8 cellular contexts compared by ENCODE assay signal in the genomic region with DNA sequence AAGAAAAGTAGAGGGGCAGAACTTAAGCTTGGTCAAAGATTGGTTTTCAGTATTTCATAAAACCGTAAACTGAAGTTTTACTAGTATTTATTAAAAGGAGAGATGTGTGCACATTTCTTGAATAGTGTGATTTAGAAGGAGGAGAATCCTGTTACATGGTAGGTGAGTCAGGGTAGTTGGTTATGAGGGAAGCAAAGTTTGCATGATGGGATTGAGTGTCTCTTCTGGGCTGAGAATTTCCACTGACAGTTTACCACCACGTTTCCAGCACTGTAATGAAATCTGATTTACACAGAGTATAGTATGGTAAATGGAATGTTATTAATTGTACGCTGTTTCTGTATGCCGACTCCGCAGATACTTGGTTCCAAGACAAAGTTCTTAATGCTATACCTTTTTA. TPM values are rescaled to one million over a fixed set of nuclear protein-coding genes. Genes with fewer than 3 reads are reported as not detected.
DNase-seq lines count a peak whose midpoint lies in the region; ATAC-seq, FAIRE-seq and TF ChIP-seq lines count a peak whose summit lies in the region.

No MANE protein-coding gene starts in this region.

- no peaks in the 10 kb centered on the region for H3K27me3 ChIP-seq in CD8-positive, alpha-beta memory T cell (ENCODE audit: insufficient read depth, low read length, poor library complexity, severe bottlenecking)
- no peaks in the 10 kb centered on the region for H3K27me3 ChIP-seq in parathyroid adenoma (ENCODE audit: control insufficient read depth, insufficient read depth, low read length)

- H2AFZ ChIP-seq in parathyroid adenoma: no peak overlapping the region

- ATAC-seq in HG03469 (IDR thresholded peaks at IDR 0.05; ENCODE audit: unreplicated experiment): no peak

- H3K27ac ChIP-seq in CD8-positive, alpha-beta memory T cell (ENCODE audit: low read depth, low read length): no peak overlapping the region
- H3K27ac ChIP-seq in parathyroid adenoma: no peak overlapping the region

- peak; percentile 76 for FAIRE-seq in RCC 7860 (lab: Jason Lieb, UNC)

- H3K9ac ChIP-seq in parathyroid adenoma: no peak overlapping the region

- peaks cover 0 to 22% of the 10 kb centered on the region in 2 donors for H3K27me3 Mint-ChIP-seq in CD8-positive, alpha-beta memory T cell

- peak overlapping the region; percentile 89 for H3K4me2 ChIP-seq in parathyroid adenoma (ENCODE audit: low read length)

- TF ChIP-seq CTCF in parathyroid adenoma (IDR thresholded peaks at IDR 0.05): no peak

- no peak for DNase-seq in CD8-positive, alpha-beta memory T cell
- DNase-seq in RCC 7860 (ENCODE audit: low spot score) (no peak), fibroblast of gingiva (ENCODE audit: low read depth) (peak; percentile 40), NCI-H187 (lab: John Stamatoyannopoulos, UW) (no peak), mucosa of gallbladder (ENCODE audit: low spot score) (no peak), HEK293T (ENCODE audit: extremely low spot score) (no peak)

- H3K4me3 ChIP-seq in CD8-positive, alpha-beta memory T cell (ENCODE audit: low read length): peak overlapping the region; percentile 70
- peak overlapping the region; percentile 72 for H3K4me3 ChIP-seq in parathyroid adenoma (ENCODE audit: low read depth, low read length)

- no peaks in the 10 kb centered on the region for H3K79me2 ChIP-seq in parathyroid adenoma

- peak overlapping the region; percentile 89 to 97 (median 95) for H3K4me3 Mint-ChIP-seq in CD8-positive, alpha-beta memory T cell

- H3K36me3 Mint-ChIP-seq in CD8-positive, alpha-beta memory T cell: peaks cover 0 to 10% (median 0%) of the 10 kb centered on the region in 3 donors

- CTCF ChIA-PET in CD8-positive, alpha-beta memory T cell (lab: Charles Lee): no interaction called here
- CTCF ChIA-PET in HEK293T (lab: Yijun Ruan, JAX): no interaction called here

- H3K4me1 Mint-ChIP-seq in CD8-positive, alpha-beta memory T cell: peaks cover 31 to 58% (median 39%) of the 10 kb centered on the region in 3 donors

- H3K4me1 ChIP-seq in CD8-positive, alpha-beta memory T cell (ENCODE audit: insufficient read depth, low read length): peaks cover 15% of the 10 kb centered on the region
- H3K4me1 ChIP-seq in parathyroid adenoma: no peaks in the 10 kb centered on the region

- H3K9me3 Mint-ChIP-seq in CD8-positive, alpha-beta memory T cell: no peaks in the 10 kb centered on the region

- no peaks in the 10 kb centered on the region for H3K36me3 ChIP-seq in CD8-positive, alpha-beta memory T cell (ENCODE audit: insufficient read depth, low read length)
- H3K36me3 ChIP-seq in parathyroid adenoma (ENCODE audit: control insufficient read depth, insufficient read depth, low read length): no peaks in the 10 kb centered on the region

- H3K27ac Mint-ChIP-seq in CD8-positive, alpha-beta memory T cell: peak overlapping the region in 5 of 8 donors; percentile 1 to 85 (median 18)

- H3K9me3 ChIP-seq in CD8-positive, alpha-beta memory T cell (ENCODE audit: low read length): no peaks in the 10 kb centered on the region
- no peaks in the 10 kb centered on the region for H3K9me3 ChIP-seq in parathyroid adenoma (ENCODE audit: control insufficient read depth, low read length)

- POLR2A ChIA-PET in CD8-positive, alpha-beta memory T cell (lab: Charles Lee): no interaction called here
- POLR2A ChIA-PET in HEK293T (lab: Yijun Ruan, JAX): no interaction called here

TF ChIP-seq in HEK293T, 16 proteins besides CTCF, POLR2A, EP300 and RAD21:
- TF ChIP-seq SUZ12 (IDR thresholded peaks at IDR 0.05) (no peak), FOXA1 (IDR thresholded peaks at IDR 0.05) (no peak), NFRKB (IDR thresholded peaks at IDR 0.05) (no peak), FOXM1 (IDR thresholded peaks at IDR 0.05; ENCODE audit: borderline replicate concordance) (no peak), TARDBP (IDR thresholded peaks at IDR 0.05) (no peak), ARNT (IDR thresholded peaks at IDR 0.05) (no peak), LEF1 (IDR thresholded peaks at IDR 0.05; ENCODE audit: borderline replicate concordance) (no peak), BHLHE40 (IDR thresholded peaks at IDR 0.05; ENCODE audit: borderline replicate concordance) (no peak), CTBP1 (IDR thresholded peaks at IDR 0.05; ENCODE audit: borderline replicate concordance) (no peak), ELF4 (IDR thresholded peaks at IDR 0.05) (no peak), HDGF (IDR thresholded peaks at IDR 0.05; ENCODE audit: borderline replicate concordance) (no peak), SP1 (IDR thresholded peaks at IDR 0.05) (no peak), FOXK2 (IDR thresholded peaks at IDR 0.05) (no peak), L3MBTL2 (conservative IDR thresholded peaks at IDR 0.05) (no peak)
- TF ChIP-seq, protein P1, sequence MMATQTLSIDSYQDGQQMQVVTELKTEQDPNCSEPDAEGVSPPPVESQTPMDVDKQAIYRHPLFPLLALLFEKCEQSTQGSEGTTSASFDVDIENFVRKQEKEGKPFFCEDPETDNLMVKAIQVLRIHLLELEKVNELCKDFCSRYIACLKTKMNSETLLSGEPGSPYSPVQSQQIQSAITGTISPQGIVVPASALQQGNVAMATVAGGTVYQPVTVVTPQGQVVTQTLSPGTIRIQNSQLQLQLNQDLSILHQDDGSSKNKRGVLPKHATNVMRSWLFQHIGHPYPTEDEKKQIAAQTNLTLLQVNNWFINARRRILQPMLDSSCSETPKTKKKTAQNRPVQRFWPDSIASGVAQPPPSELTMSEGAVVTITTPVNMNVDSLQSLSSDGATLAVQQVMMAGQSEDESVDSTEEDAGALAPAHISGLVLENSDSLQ (IDR thresholded peaks at IDR 0.05): no peak

RNA-seq across cellular contexts. Expression of a gene that starts 1.6 kb away (rescaled TPM):
- 10 to 100 TPM; 12.8 to 13.3 TPM for total RNA-seq in CD8-positive, alpha-beta memory T cell
- 2.2 TPM for polyA plus RNA-seq in CD8-positive, alpha-beta memory T cell
- 27.7 TPM for total RNA-seq in mucosa of gallbladder
